8 cellular contexts compared by ENCODE assay signal in the genomic region with DNA sequence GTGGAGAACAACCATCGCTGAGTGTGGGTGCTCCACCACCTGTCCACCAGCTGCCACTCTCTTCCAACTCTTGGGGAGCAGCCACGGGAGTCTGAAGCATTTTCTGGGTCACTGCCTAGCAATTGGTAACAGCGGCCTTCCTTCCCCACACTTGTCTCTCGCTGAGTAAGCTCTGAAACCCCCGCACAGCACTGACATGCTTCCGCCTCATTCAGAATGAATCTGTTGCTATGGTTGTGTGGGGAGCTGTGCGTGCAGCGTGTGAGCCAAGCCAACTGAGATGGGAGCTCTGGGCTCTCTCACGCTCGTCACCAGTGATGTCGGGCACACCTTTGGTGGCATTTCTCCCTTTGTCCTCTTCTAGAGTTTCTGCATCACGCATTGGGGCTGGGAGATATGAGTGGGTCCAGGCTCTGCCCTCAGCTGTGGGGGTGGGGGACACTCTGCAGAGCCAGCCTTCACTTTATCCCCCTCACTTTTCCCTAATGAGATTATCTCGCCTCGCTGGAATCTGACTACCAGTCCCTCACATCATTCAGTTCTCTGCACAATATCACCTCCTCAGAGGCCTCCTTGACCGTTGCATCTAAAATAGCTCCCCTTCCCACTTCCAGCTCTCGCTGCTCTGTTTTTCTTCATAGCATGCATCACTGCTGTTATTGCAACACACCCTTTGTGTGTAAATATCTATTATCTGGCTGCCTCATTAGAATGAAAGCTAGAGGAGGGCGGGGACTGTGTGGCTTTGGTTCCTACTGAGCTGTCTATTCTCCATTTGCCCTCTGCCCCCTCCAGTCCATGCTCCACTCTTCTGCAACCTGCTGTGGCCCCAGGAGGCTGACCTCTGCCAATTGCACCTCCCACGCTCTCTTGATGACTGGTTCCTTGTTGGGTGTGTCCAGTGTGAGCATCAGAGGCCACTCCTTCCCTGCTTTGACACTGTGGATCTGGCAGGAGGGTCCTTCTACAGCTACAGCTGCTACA.
A peak's percentile ranks its signal among the peaks of the same experiment; 100 is the strongest.
DNase-seq lines count a peak whose midpoint lies in the region; ATAC-seq and TF ChIP-seq lines count a peak whose summit lies in the region.

No MANE protein-coding gene starts in this region.

- H3K27me3 Mint-ChIP-seq in neural crest cell (ENCODE audit: low read depth) (peaks cover 10% of the 10 kb centered on the region), HFFc6 (ENCODE audit: insufficient read depth) (no peaks in the 10 kb centered on the region; the same call in 1 of the 2 replicates)

- no peak for TF ChIP-seq CTCF in neural crest cell (conservative IDR thresholded peaks at IDR 0.05)
- TF ChIP-seq CTCF in HFFc6 (IDR thresholded peaks at IDR 0.05), result no peak

- H3K4me3 Mint-ChIP-seq in neural crest cell, result no peak overlapping the region
- no peak overlapping the region for H3K4me3 Mint-ChIP-seq in HFFc6

- peak; percentile 46 for DNase-seq in NCI-H2029 (lab: John Stamatoyannopoulos, UW)
- DNase-seq in NCI-H2029 treated with DMSO at 0.1 percent for 48 hours (lab: John Stamatoyannopoulos, UW), result no peak
- peak; percentile 74 for DNase-seq in SW480 (ENCODE audit: low spot score)
- peak; percentile 28 for DNase-seq in neural crest cell (ENCODE audit: low read depth, low spot score)
- no peak for DNase-seq in stimulated activated naive CD4-positive, alpha-beta T cell (lab: John Stamatoyannopoulos, UW)
- DNase-seq in NCI-H446 (lab: John Stamatoyannopoulos, UW), result no peak
- no peak for DNase-seq in HFFc6

- H3K9me3 Mint-ChIP-seq in neural crest cell, result no peaks in the 10 kb centered on the region
- peaks cover 38% of the 10 kb centered on the region for H3K9me3 Mint-ChIP-seq in HFFc6

- H3K27ac Mint-ChIP-seq in neural crest cell (ENCODE audit: unreplicated experiment), result no peak overlapping the region
- no peak overlapping the region for H3K27ac Mint-ChIP-seq in HFFc6

- peak; percentile 74 for ATAC-seq in HG03354 (IDR thresholded peaks at IDR 0.05; ENCODE audit: poor library complexity, severe bottlenecking, unreplicated experiment)

- H3K4me1 Mint-ChIP-seq in neural crest cell (no peaks in the 10 kb centered on the region), HFFc6 (ENCODE audit: low read depth) (no peaks in the 10 kb centered on the region)

- no peaks in the 10 kb centered on the region for H3K36me3 Mint-ChIP-seq in neural crest cell (ENCODE audit: low read depth)
- H3K36me3 Mint-ChIP-seq in HFFc6 (ENCODE audit: low read depth), result 0 out of 2 replicates have a peak, but pooled peaks cover 4% of the 10 kb centered on the region

Comparison
In these comparisons a context has a peak if more than half of its experiments do, and no peak if none do; other contexts are left out.
1. DNase-seq: peak in NCI-H2029 (single experiment), SW480 (single experiment) and neural crest cell (single experiment); none in NCI-H2029 treated with DMSO at 0.1 percent for 48 hours (single experiment), stimulated activated naive CD4-positive, alpha-beta T cell (0 of 6), NCI-H446 (0 of 2) and HFFc6 (single experiment).